Comparison of ENCODE assay signal across 30 cellular contexts in the genomic region with DNA sequence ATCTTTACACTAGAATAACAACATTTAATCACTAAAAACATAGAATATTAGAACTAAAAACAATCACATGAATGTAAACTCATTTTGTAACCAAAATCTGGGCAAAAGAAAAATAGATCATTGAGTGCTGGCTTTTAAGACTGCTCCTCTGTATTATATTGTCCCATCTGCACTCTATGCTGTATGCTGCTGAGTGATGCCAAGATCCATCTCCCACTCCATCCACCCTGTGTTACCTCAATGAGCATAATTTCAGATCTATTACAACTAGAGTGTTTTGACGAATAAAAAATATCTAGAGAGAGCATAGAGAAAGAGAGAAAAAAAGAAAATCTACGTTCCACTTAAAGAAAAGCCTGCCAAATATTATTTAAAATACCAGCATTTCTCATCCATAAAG.
DNase-seq lines count a peak whose midpoint lies in the region; TF ChIP-seq lines count a peak whose summit lies in the region.
"Had no signal": no experiment of that assay in that cellular context is flagged by ENCODE, and none has a peak within 500 bp of the region (broad histone marks: within the 10 kb centered on the region; RNA-seq: fewer than 3 reads in every experiment).

No MANE protein-coding gene starts in this region.

- peak overlapping the region; percentile 43 for H3K9ac ChIP-seq in SK-N-MC (ENCODE audit: insufficient read length)
- H3K9ac ChIP-seq: BLaER1; BLaER1 treated with 17β-estradiol and CSF1 and Interleukin-3, amounts not matched to agents 10 nM and 100 nM had no signal

- BruUV-seq in A673 (replicated peaks; lab: Mats Ljungman, UMichigan): TSS peak; percentile 44

- H3K9me3 ChIP-seq in A673 (ENCODE audit: low read depth, low read length, poor library complexity, severe bottlenecking): no peaks in the 10 kb centered on the region
- H3K9me3 ChIP-seq in SK-N-MC (ENCODE audit: low read depth, low read length): no peaks in the 10 kb centered on the region
- H3K9me3 ChIP-seq: A549; BE2C; BLaER1; BLaER1 treated with 17β-estradiol and CSF1 and Interleukin-3, amounts not matched to agents 10 nM and 100 nM; Caco-2 had no signal

- peaks cover 87% of the 10 kb centered on the region for H3K4me1 ChIP-seq in A673 (ENCODE audit: insufficient read depth, low read length, poor library complexity, severe bottlenecking)
- H3K4me1 ChIP-seq: A549; BE2C; BLaER1; BLaER1 treated with 17β-estradiol and CSF1 and Interleukin-3, amounts not matched to agents 10 nM and 100 nM; Caco-2 had no signal

- POLR2A ChIA-PET in A673 (lab: Charles Lee; ENCODE audit: low non-redundant PET): no interaction called here

- H3K27me3 ChIP-seq in A673 (replicated peaks; ENCODE audit: insufficient read depth, low read depth, low read length, poor library complexity): no peaks in the 10 kb centered on the region
- H3K27me3 ChIP-seq: BE2C; BLaER1; BLaER1 treated with 17β-estradiol and CSF1 and Interleukin-3, amounts not matched to agents 10 nM and 100 nM had no signal

- no peak for TF ChIP-seq CTCF in A673 (conservative IDR thresholded peaks at IDR 0.05; ENCODE audit: low read depth, low read length)

- H3K27ac ChIP-seq in A673 (ENCODE audit: low read depth, low read length, poor library complexity, severe bottlenecking) (peak overlapping the region; percentile 96), SK-N-MC (peak overlapping the region; percentile 96)
- H3K27ac ChIP-seq: 22Rv1; A549; BLaER1; BLaER1 treated with 17β-estradiol and CSF1 and Interleukin-3, amounts not matched to agents 10 nM and 100 nM; C4-2B had no signal

- CTCF ChIA-PET in A673 (lab: Charles Lee): no interaction called here

- no peak overlapping the region for H3K4me3 ChIP-seq in A673 (ENCODE audit: low read depth, low read length, poor library complexity, severe bottlenecking)
- H3K4me3 ChIP-seq in SK-N-MC: peak overlapping the region; percentile 21
- H3K4me3 ChIP-seq: A549; BLaER1; BLaER1 treated with 17β-estradiol and CSF1 and Interleukin-3, amounts not matched to agents 10 nM and 100 nM had no signal

- DNase-seq in A673 (ENCODE audit: low spot score) (peak; percentile 69), Ammon's horn (ENCODE audit: low spot score) (peak; percentile 61), SK-N-MC (ENCODE audit: low read depth, low spot score) (peak; percentile 18), GOT3 (lab: John Stamatoyannopoulos, UW) (no peak), kidney tubule cell (ENCODE audit: low spot score) (no peak), superior temporal gyrus (ENCODE audit: extremely low spot score) (no peak)
- DNase-seq: 8988T; ACHN; AML-193; BE2C; C1 segment of cervical spinal cord; Caco-2; Calu3; CD4-positive, alpha-beta memory T cell; CD4-positive, alpha-beta T cell; CD4-positive, CD25-positive, alpha-beta regulatory T cell; CD8-positive, alpha-beta memory T cell; CD8-positive, alpha-beta T cell; DMS 273 treated with DMSO at 0.1 percent for 48 hours; DMS153; DMS53; DMS79; DMS79 treated with DMSO at 0.1 percent for 48 hours; DND-41; EL had no signal

- intact Hi-C loops in A673 (cut with micrococcal nuclease; ENCODE audit: unreplicated experiment): loop anchor here (2.0 to 10.0 kb wide), 5 partner anchors 182 to 820 kb away; no protein-coding TSS in a partner anchor

- peaks cover 5% of the 10 kb centered on the region for H3K36me3 ChIP-seq in A673 (ENCODE audit: insufficient read depth, low read length, poor library complexity, severe bottlenecking)
- no peaks in the 10 kb centered on the region; the same call in 1 of the 2 replicates for H3K36me3 ChIP-seq in SK-N-MC (ENCODE audit: insufficient read depth, low read length)
- H3K36me3 ChIP-seq: BE2C; BLaER1; BLaER1 treated with 17β-estradiol and CSF1 and Interleukin-3, amounts not matched to agents 10 nM and 100 nM had no signal

Comparison
In these comparisons a context has a peak if more than half of its experiments do, and no peak if none do; other contexts are left out.
1. DNase-seq: peak in A673 (single experiment), Ammon's horn (single experiment) and SK-N-MC (single experiment); none in GOT3 (single experiment), kidney tubule cell (single experiment) and superior temporal gyrus (single experiment).